In the genomic region with DNA sequence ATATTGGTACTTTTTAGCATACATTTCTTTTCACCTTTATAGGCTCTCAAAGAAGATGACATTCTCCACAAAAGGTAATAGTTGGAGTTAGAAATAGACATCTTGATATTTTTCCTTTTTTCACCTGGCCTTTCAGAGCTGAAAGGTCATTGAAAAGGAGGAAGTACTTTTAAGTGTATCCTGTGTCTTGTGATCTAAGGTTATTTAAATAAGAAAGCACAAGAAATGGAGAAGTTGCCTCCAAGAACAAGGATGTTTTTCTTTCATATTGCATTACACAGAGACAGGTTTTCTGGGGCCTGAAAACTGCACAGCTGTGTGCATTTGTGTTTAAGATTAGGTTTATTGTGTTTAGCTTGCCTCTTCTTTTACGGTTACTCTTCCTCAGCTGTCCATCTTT, we compare ENCODE assay signal across 26 cellular contexts.
A peak's percentile ranks its signal among the peaks of the same experiment; 100 is the strongest.
DNase-seq lines count a peak whose midpoint lies in the region; ATAC-seq and TF ChIP-seq lines count a peak whose summit lies in the region.
"Had no signal": no experiment of that assay in that cellular context is flagged by ENCODE, and none has a peak within 500 bp of the region (broad histone marks: within the 10 kb centered on the region; RNA-seq: fewer than 3 reads in every experiment).

No MANE protein-coding gene starts in this region.

- peaks cover 59% of the 10 kb centered on the region for H3K4me1 Mint-ChIP-seq in activated B cell treated with CpG ODN at 0.5 μM for 24 hours
- H3K4me1 Mint-ChIP-seq in effector memory CD8-positive, alpha-beta T cell (ENCODE audit: low read depth in 2 of 2) = no peaks in the 10 kb centered on the region
- H3K4me1 Mint-ChIP-seq in activated CD8-positive, alpha-beta memory T cell treated with anti-CD3 and anti-CD28 coated beads, Interleukin-2, amount 10 ng/mL, durations not matched to agents 7 days and 5 days = no peaks in the 10 kb centered on the region
- H3K4me1 Mint-ChIP-seq: activated T-helper 17 cell treated with anti-CD3 and anti-CD28 coated beads, Interleukin-2, amount 50 U/mL, for 72 hours; CD8-positive, alpha-beta memory T cell had no signal

- POLR2A ChIA-PET in activated B cell treated with CpG ODN at 0.5 μM for 24 hours (lab: Charles Lee) = no interaction called here

- intact Hi-C loops in activated B cell treated with CpG ODN at 0.5 μM for 24 hours (cut with micrococcal nuclease) = loop anchor here (1.0 kb wide), 1 partner anchor 130 kb away; no protein-coding TSS in a partner anchor

- H3K36me3 Mint-ChIP-seq in activated B cell treated with CpG ODN at 0.5 μM for 24 hours (ENCODE audit: low read depth) = peaks cover 2% of the 10 kb centered on the region
- H3K36me3 Mint-ChIP-seq in effector memory CD8-positive, alpha-beta T cell (ENCODE audit: insufficient read depth) = no peaks in the 10 kb centered on the region
- no peaks in the 10 kb centered on the region for H3K36me3 Mint-ChIP-seq in activated CD8-positive, alpha-beta memory T cell treated with anti-CD3 and anti-CD28 coated beads, Interleukin-2, amount 10 ng/mL, durations not matched to agents 7 days and 5 days
- H3K36me3 Mint-ChIP-seq: CD8-positive, alpha-beta memory T cell; naive thymus-derived CD8-positive, alpha-beta T cell had no signal

- CTCF ChIA-PET in activated B cell treated with CpG ODN at 0.5 μM for 24 hours (lab: Charles Lee) = interaction anchor here (0.8 kb wide), 1 partner anchor 12 kb away, joined by 5 read pairs; no protein-coding TSS in a partner anchor
- CTCF ChIA-PET in activated CD8-positive, alpha-beta memory T cell treated with anti-CD3 and anti-CD28 coated beads, Interleukin-2, amount 10 ng/mL, durations not matched to agents 7 days and 5 days (lab: Charles Lee) = no interaction called here

- peak overlapping the region; percentile 64 for H3K4me3 Mint-ChIP-seq in activated B cell treated with CpG ODN at 0.5 μM for 24 hours
- no peak overlapping the region for H3K4me3 Mint-ChIP-seq in effector memory CD8-positive, alpha-beta T cell
- H3K4me3 Mint-ChIP-seq in activated CD8-positive, alpha-beta memory T cell treated with anti-CD3 and anti-CD28 coated beads, Interleukin-2, amount 10 ng/mL, durations not matched to agents 7 days and 5 days = no peak overlapping the region
- H3K4me3 Mint-ChIP-seq: activated CD8-positive, alpha-beta T cell treated with anti-CD3 and anti-CD28 coated beads for 36 hours; activated naive CD8-positive, alpha-beta T cell treated with anti-CD3 and anti-CD28 coated beads, Interleukin-2, amount 50 U/mL, for 24 hours; activated T-helper 17 cell treated with anti-CD3 and anti-CD28 coated beads, Interleukin-2, amount 50 U/mL, for 72 hours; CD8-positive, alpha-beta memory T cell had no signal

- DNase-seq in NAMALWA (ENCODE audit: low spot score) = peak; percentile 76
- no peak for DNase-seq in activated B cell treated with CpG ODN at 0.5 μM for 24 hours
- DNase-seq in effector memory CD8-positive, alpha-beta T cell = no peak
- no peak for DNase-seq in activated CD8-positive, alpha-beta memory T cell treated with anti-CD3 and anti-CD28 coated beads, Interleukin-2, amount 10 ng/mL, durations not matched to agents 7 days and 5 days
- DNase-seq in activated gamma-delta T cell treated with Interleukin-2 at 50 U/mL for 16 hours = no peak
- DNase-seq: activated CD8-positive, alpha-beta T cell treated with anti-CD3 and anti-CD28 coated beads for 36 hours; activated naive CD8-positive, alpha-beta T cell treated with anti-CD3 and anti-CD28 coated beads, Interleukin-2, amount 50 U/mL, for 24 hours; CD8-positive, alpha-beta memory T cell; foreskin fibroblast; GOT3; hypothalamus; Karpas-422; kidney; naive thymus-derived CD8-positive, alpha-beta T cell; NCI-H1436; NCI-H748 treated with DMSO at 0.1 percent for 48 hours; posterior cingulate gyrus; stimulated activated CD4-positive, alpha-beta T cell treated with anti-CD3 and anti-CD28 coated beads, Interleukin-4, amount 100 ng/mL, for 24 hours; substantia nigra; T-helper 1 cell; uterus; WERI-Rb-1 had no signal

- peaks cover 3% of the 10 kb centered on the region for H3K9me3 Mint-ChIP-seq in activated B cell treated with CpG ODN at 0.5 μM for 24 hours
- peaks cover 0 to 2% of the 10 kb centered on the region in 2 donors for H3K9me3 Mint-ChIP-seq in effector memory CD8-positive, alpha-beta T cell
- peaks cover 7% of the 10 kb centered on the region for H3K9me3 Mint-ChIP-seq in activated CD8-positive, alpha-beta memory T cell treated with anti-CD3 and anti-CD28 coated beads, Interleukin-2, amount 10 ng/mL, durations not matched to agents 7 days and 5 days (ENCODE audit: low read depth)

- H3K27me3 Mint-ChIP-seq in activated B cell treated with CpG ODN at 0.5 μM for 24 hours = no peaks in the 10 kb centered on the region
- H3K27me3 Mint-ChIP-seq in effector memory CD8-positive, alpha-beta T cell = no peaks in the 10 kb centered on the region
- no peaks in the 10 kb centered on the region for H3K27me3 Mint-ChIP-seq in activated CD8-positive, alpha-beta memory T cell treated with anti-CD3 and anti-CD28 coated beads, Interleukin-2, amount 10 ng/mL, durations not matched to agents 7 days and 5 days
- H3K27me3 Mint-ChIP-seq: activated CD8-positive, alpha-beta T cell treated with anti-CD3 and anti-CD28 coated beads for 36 hours; activated naive CD8-positive, alpha-beta T cell treated with anti-CD3 and anti-CD28 coated beads, Interleukin-2, amount 50 U/mL, for 24 hours; activated T-helper 17 cell treated with anti-CD3 and anti-CD28 coated beads, Interleukin-2, amount 50 U/mL, for 72 hours; CD8-positive, alpha-beta memory T cell; naive thymus-derived CD8-positive, alpha-beta T cell had no signal

- peak; percentile 42 for ATAC-seq in GM18511 (IDR thresholded peaks at IDR 0.05; ENCODE audit: unreplicated experiment)
- peak; percentile 28 for ATAC-seq in HG02798 (IDR thresholded peaks at IDR 0.05; ENCODE audit: poor library complexity, unreplicated experiment)
- peak; percentile 62 for ATAC-seq in activated B cell treated with CpG ODN at 0.5 μM for 24 hours (ENCODE audit: low read depth)
- no peak for ATAC-seq in GM18873 (IDR thresholded peaks at IDR 0.05; ENCODE audit: low FRiP score, unreplicated experiment)
- ATAC-seq in effector memory CD8-positive, alpha-beta T cell (replicated peaks) = no peak
- ATAC-seq in activated CD8-positive, alpha-beta memory T cell treated with anti-CD3 and anti-CD28 coated beads, Interleukin-2, amount 10 ng/mL, durations not matched to agents 7 days and 5 days = no peak
- ATAC-seq: activated CD8-positive, alpha-beta T cell treated with anti-CD3 and anti-CD28 coated beads for 36 hours; activated naive CD8-positive, alpha-beta T cell treated with anti-CD3 and anti-CD28 coated beads, Interleukin-2, amount 50 U/mL, for 24 hours; activated T-helper 17 cell treated with anti-CD3 and anti-CD28 coated beads, Interleukin-2, amount 50 U/mL, for 72 hours; naive thymus-derived CD8-positive, alpha-beta T cell had no signal

- peak overlapping the region; percentile 79 for H3K27ac Mint-ChIP-seq in activated B cell treated with CpG ODN at 0.5 μM for 24 hours
- H3K27ac Mint-ChIP-seq in effector memory CD8-positive, alpha-beta T cell = no peak overlapping the region
- H3K27ac Mint-ChIP-seq in activated CD8-positive, alpha-beta memory T cell treated with anti-CD3 and anti-CD28 coated beads, Interleukin-2, amount 10 ng/mL, durations not matched to agents 7 days and 5 days = no peak overlapping the region
- H3K27ac Mint-ChIP-seq: activated CD8-positive, alpha-beta T cell treated with anti-CD3 and anti-CD28 coated beads for 36 hours; activated naive CD8-positive, alpha-beta T cell treated with anti-CD3 and anti-CD28 coated beads, Interleukin-2, amount 50 U/mL, for 24 hours; activated T-helper 17 cell treated with anti-CD3 and anti-CD28 coated beads, Interleukin-2, amount 50 U/mL, for 72 hours; CD8-positive, alpha-beta memory T cell had no signal

- no peak for TF ChIP-seq CTCF in activated B cell treated with CpG ODN at 0.5 μM for 24 hours (IDR thresholded peaks at IDR 0.05)

Comparison
In these comparisons a context has a peak if more than half of its experiments do, and no peak if none do; other contexts are left out.
1. ATAC-seq: peak in GM18511 (single experiment), HG02798 (single experiment) and activated B cell treated with CpG ODN at 0.5 μM for 24 hours (single experiment); none in GM18873 (single experiment), effector memory CD8-positive, alpha-beta T cell (single experiment) and activated CD8-positive, alpha-beta memory T cell treated with anti-CD3 and anti-CD28 coated beads, Interleukin-2, amount 10 ng/mL, durations not matched to agents 7 days and 5 days (single experiment).